In the genomic region with DNA sequence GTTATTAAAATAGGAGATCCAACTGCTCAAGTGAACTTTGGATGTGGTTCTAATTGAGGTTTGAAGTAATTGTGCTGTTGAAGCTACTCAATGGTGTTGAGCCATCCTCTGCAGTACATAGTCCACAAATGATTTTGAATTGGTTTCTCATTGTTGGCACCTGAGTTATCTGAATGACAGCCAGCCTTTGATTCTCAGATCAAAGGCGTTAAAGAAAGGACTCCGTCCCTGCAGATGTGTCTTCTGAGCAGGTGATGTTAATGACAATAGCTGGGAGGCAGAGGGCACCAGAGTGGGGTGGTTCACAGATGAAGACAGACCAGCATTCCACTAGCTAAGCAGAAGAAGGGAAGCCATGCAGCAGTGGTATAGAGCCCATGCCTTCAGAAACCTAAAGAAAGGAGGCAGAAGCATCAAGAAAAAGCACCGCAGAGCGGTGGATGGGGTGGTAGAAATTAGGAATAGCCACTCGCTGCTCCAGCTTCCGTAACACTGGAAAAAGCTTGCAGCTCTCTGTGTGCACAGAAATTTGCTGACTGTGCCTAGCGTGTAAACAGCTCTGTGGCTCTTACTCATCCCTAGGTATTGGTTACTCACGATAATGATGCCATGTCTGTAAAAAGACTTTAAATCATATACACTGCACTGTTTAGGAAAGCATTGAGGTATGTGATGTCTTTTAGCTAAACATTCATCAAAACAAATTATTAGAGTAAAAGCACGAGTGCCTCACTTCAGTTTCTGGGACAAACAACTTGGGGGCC, we compare ENCODE assay signal across 16 cellular contexts.
DNase-seq lines count a peak whose midpoint lies in the region; ATAC-seq and TF ChIP-seq lines count a peak whose summit lies in the region.
"Had no signal": no experiment of that assay in that cellular context is flagged by ENCODE, and none has a peak within 500 bp of the region (broad histone marks: within the 10 kb centered on the region; RNA-seq: fewer than 3 reads in every experiment).

No MANE protein-coding gene starts in this region.

- no peak for DNase-seq in DND-41
- DNase-seq in HPDE6-E6E7 (ENCODE audit: extremely low spot score), result peak; percentile 11
- DNase-seq in choroid plexus epithelial cell (ENCODE audit: low read depth), result peak; percentile 35
- DNase-seq in nephron progenitor cell, result no peak
- no peak for DNase-seq in foreskin melanocyte
- no peak for DNase-seq in NCI-H748 (lab: John Stamatoyannopoulos, UW; ENCODE audit: unreplicated experiment)
- DNase-seq in head of caudate nucleus, result no peak
- DNase-seq: activated CD4-positive, alpha-beta T cell treated with anti-CD3 and anti-CD28 coated beads for 4 hours; left lung; NCI-H1092 treated with DMSO at 0.1 percent for 48 hours; NCI-H510A; OCI-M1; SW 1271 had no signal

- no peaks in the 10 kb centered on the region for H4K20me1 ChIP-seq in DND-41 (ENCODE audit: insufficient read depth, low read length)

- no peak overlapping the region for H3K4me3 ChIP-seq in DND-41 (ENCODE audit: low read depth in 1 of 2, low read length in 2 of 2)
- H3K4me3 ChIP-seq in choroid plexus epithelial cell (ENCODE audit: low read depth, low read length), result no peak overlapping the region
- H3K4me3 ChIP-seq: hepatocyte, left lung had no signal

- H3K27ac Mint-ChIP-seq in nephron progenitor cell, result peak overlapping the region; percentile 64
- H3K27ac Mint-ChIP-seq: stimulated activated naive CD8-positive, alpha-beta T cell treated with anti-CD3 and anti-CD28 coated beads, Interleukin-15, Interleukin-2, amounts not matched to agents 100 ng/mL and 50 ng/mL, for 24 hours had no signal

- no peak overlapping the region for H3K9ac ChIP-seq in DND-41 (ENCODE audit: low read depth, low read length)

- no peaks in the 10 kb centered on the region for H3K27me3 Mint-ChIP-seq in nephron progenitor cell (ENCODE audit: low read depth, poor library complexity)
- H3K27me3 Mint-ChIP-seq: stimulated activated naive CD8-positive, alpha-beta T cell treated with anti-CD3 and anti-CD28 coated beads, Interleukin-15, Interleukin-2, amounts not matched to agents 100 ng/mL and 50 ng/mL, for 24 hours had no signal

- peaks cover 3% of the 10 kb centered on the region; the same call in 1 of the 2 replicates for H3K36me3 ChIP-seq in DND-41 (ENCODE audit: insufficient read depth, low read length)

- 0 out of 3 replicates have a peak, but pooled peaks have one; percentile 29 for ATAC-seq in DND-41 (ENCODE audit: insufficient read depth, low read depth)
- ATAC-seq: left lung had no signal

- intact Hi-C loops in head of caudate nucleus (cut with DNase I), result no loop called here

- H3K4me3 Mint-ChIP-seq in nephron progenitor cell, result no peak overlapping the region
- H3K4me3 Mint-ChIP-seq: neural crest cell; stimulated activated naive CD8-positive, alpha-beta T cell treated with anti-CD3 and anti-CD28 coated beads, Interleukin-15, Interleukin-2, amounts not matched to agents 100 ng/mL and 50 ng/mL, for 24 hours had no signal

- no peaks in the 10 kb centered on the region for H3K4me1 ChIP-seq in DND-41 (ENCODE audit: insufficient read depth, low read length)

- no peaks in the 10 kb centered on the region for H3K9me3 ChIP-seq in DND-41 (ENCODE audit: insufficient read depth, low read length, severe bottlenecking)
- H3K9me3 ChIP-seq: left lung had no signal

- no peak overlapping the region for H3K4me2 ChIP-seq in DND-41 (ENCODE audit: insufficient read depth, low read length)
- H3K4me2 ChIP-seq: hepatocyte had no signal

- no peak overlapping the region for H2AFZ ChIP-seq in DND-41 (ENCODE audit: low read depth, low read length)
- H2AFZ ChIP-seq: hepatocyte had no signal

- peaks cover 30% of the 10 kb centered on the region for H3K36me3 Mint-ChIP-seq in nephron progenitor cell (ENCODE audit: low read depth)

- H3K79me2 ChIP-seq in DND-41 (ENCODE audit: insufficient read depth, low read length), result no peaks in the 10 kb centered on the region
- H3K79me2 ChIP-seq: hepatocyte had no signal

- H3K9me3 Mint-ChIP-seq in nephron progenitor cell, result peaks cover 26% of the 10 kb centered on the region
- H3K9me3 Mint-ChIP-seq: neural crest cell; stimulated activated naive CD8-positive, alpha-beta T cell treated with anti-CD3 and anti-CD28 coated beads, Interleukin-15, Interleukin-2, amounts not matched to agents 100 ng/mL and 50 ng/mL, for 24 hours had no signal

- TF ChIP-seq CTCF in DND-41 (IDR thresholded peaks at IDR 0.05; ENCODE audit: borderline replicate concordance, extremely low read depth, low read length, poor library complexity, severe bottlenecking) (no peak), choroid plexus epithelial cell (conservative IDR thresholded peaks at IDR 0.05; ENCODE audit: low read depth, low read length) (no peak), nephron progenitor cell (IDR thresholded peaks at IDR 0.05) (no peak)

- no peaks in the 10 kb centered on the region for H3K4me1 Mint-ChIP-seq in nephron progenitor cell
- H3K4me1 Mint-ChIP-seq: neural crest cell had no signal

- H3K27me3 ChIP-seq in DND-41 (ENCODE audit: insufficient read depth, low read length, poor library complexity), result no peaks in the 10 kb centered on the region
- H3K27me3 ChIP-seq: hepatocyte, left lung had no signal

- no peak overlapping the region for H3K27ac ChIP-seq in DND-41 (ENCODE audit: low read length)
- H3K27ac ChIP-seq: hepatocyte, left lung had no signal

Comparison
In these comparisons a context has a peak if more than half of its experiments do, and no peak if none do; other contexts are left out.
1. DNase-seq: peak in HPDE6-E6E7 (single experiment) and choroid plexus epithelial cell (single experiment); none in DND-41 (single experiment), nephron progenitor cell (single experiment), foreskin melanocyte (single experiment), NCI-H748 (single experiment) and head of caudate nucleus (0 of 42).